In genomic region chr16:9091867-9092281, GRCh38 we compare ENCODE assay signal across 8 cellular contexts. TPM values are rescaled to one million over a fixed set of nuclear protein-coding genes. Genes with fewer than 3 reads are reported as not detected.
DNase-seq lines count a peak whose midpoint lies in the region; ATAC-seq and TF ChIP-seq lines count a peak whose summit lies in the region.

No MANE protein-coding gene starts in this region.

- H3K36me3 Mint-ChIP-seq in stimulated activated naive B cell treated with anti-CD40 and anti-IgM and Interleukin-4, amounts not matched to agents 10 μg/mL and 1 μg/mL and 100 μg/mL, for 72 hours, result peaks cover 25 to 36% of the 10 kb centered on the region in 2 donors

- peak overlapping the region; percentile 89 for H3K4me3 ChIP-seq in lower leg skin (ENCODE audit: low read depth, poor library complexity, severe bottlenecking)

- WGBS in lower leg skin, 2 donors, result 0% methylated on average over 29 of the region's 51 CpGs; no CpG with 5 or more reads in 1 of the 2 donors

- peak overlapping the region; percentile 90 to 93 for H3K4me3 Mint-ChIP-seq in stimulated activated naive B cell treated with anti-CD40 and anti-IgM and Interleukin-4, amounts not matched to agents 10 μg/mL and 1 μg/mL and 100 μg/mL, for 72 hours

- H3K4me1 Mint-ChIP-seq in stimulated activated naive B cell treated with anti-CD40 and anti-IgM and Interleukin-4, amounts not matched to agents 10 μg/mL and 1 μg/mL and 100 μg/mL, for 72 hours, result peaks cover 30 to 45% of the 10 kb centered on the region in 2 donors

- H3K27me3 Mint-ChIP-seq in stimulated activated naive B cell treated with anti-CD40 and anti-IgM and Interleukin-4, amounts not matched to agents 10 μg/mL and 1 μg/mL and 100 μg/mL, for 72 hours, result no peaks in the 10 kb centered on the region

- H3K27ac ChIP-seq in 22Rv1, result peak overlapping the region; percentile 86

- no peak for TF ChIP-seq CTCF in 22Rv1 (IDR thresholded peaks at IDR 0.05)
- TF ChIP-seq CTCF in lower leg skin (IDR thresholded peaks at IDR 0.05), result no peak

- H3K27ac Mint-ChIP-seq in stimulated activated naive B cell treated with anti-CD40 and anti-IgM and Interleukin-4, amounts not matched to agents 10 μg/mL and 1 μg/mL and 100 μg/mL, for 72 hours, result peak overlapping the region; percentile 95

- ATAC-seq in GM18858 (IDR thresholded peaks at IDR 0.05; ENCODE audit: unreplicated experiment) (peak; percentile 16), HG03095 (IDR thresholded peaks at IDR 0.05; ENCODE audit: unreplicated experiment) (peak; percentile 11)
- ATAC-seq in stimulated activated naive B cell treated with anti-CD40 and anti-IgM and Interleukin-4, amounts not matched to agents 10 μg/mL and 1 μg/mL and 100 μg/mL, for 72 hours (replicated peaks), result peak; percentile 15 to 19

- H3K9me3 Mint-ChIP-seq in stimulated activated naive B cell treated with anti-CD40 and anti-IgM and Interleukin-4, amounts not matched to agents 10 μg/mL and 1 μg/mL and 100 μg/mL, for 72 hours, result no peaks in the 10 kb centered on the region

- DNase-seq in T-helper 2 cell (peak; percentile 22 to 69 (median 33)), lower leg skin (ENCODE audit: low spot score in 2 of 2) (peak; percentile 34 to 91), NCI-H2171 (lab: John Stamatoyannopoulos, UW) (no peak)
- peak; percentile 37 for DNase-seq in central memory CD4-positive, alpha-beta T cell
- DNase-seq in stimulated activated naive B cell treated with anti-CD40 and anti-IgM and Interleukin-4, amounts not matched to agents 10 μg/mL and 1 μg/mL and 100 μg/mL, for 72 hours, result peak; percentile 39

- no peak for TF ChIP-seq POLR2A in lower leg skin (IDR thresholded peaks at IDR 0.05)

- intact Hi-C loops in lower leg skin (cut with DNase I; ENCODE audit: low total_unique reads), result no loop called here

RNA-seq across cellular contexts. Expression of gene HAPSTR1, which starts 0.4 kb away (rescaled TPM):
- 10 to 100 TPM; 39.1 to 53.1 (median 47.1) TPM for total RNA-seq in lower leg skin
